ENCODE assay signal across 14 cellular contexts in the genomic region with DNA sequence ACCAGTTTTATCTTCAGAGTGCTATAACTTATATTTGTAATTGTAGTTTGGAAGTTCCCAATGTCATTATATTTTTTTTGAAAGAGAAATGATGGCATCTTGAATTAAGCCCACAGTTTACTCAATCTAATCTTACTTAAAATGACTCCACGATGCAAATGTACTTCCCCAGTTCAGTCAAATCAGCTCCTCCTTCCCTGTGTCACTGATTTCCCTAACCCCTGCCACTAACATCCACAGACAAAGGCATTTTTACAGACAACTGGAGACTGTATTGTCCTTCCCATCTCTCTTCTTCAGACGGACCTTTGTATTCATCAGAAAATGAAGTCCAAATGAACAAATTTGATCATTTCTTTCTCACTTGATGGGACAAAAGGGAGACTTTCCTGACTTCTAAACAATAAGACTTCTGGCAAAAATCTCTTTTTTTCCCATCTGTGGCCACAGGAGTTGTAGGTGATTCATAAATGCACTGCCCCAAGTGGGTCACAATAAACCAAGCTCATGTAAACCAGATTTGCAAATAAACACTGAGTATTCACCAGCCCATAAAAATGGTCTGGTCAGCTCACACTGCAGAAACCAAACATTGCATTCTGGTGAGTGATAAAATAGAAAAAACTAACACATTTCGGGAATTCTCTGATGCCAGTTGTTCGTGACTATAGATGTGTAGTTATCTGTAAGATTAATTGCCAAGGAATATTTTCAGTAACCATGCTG.
DNase-seq lines count a peak whose midpoint lies in the region; ATAC-seq, FAIRE-seq and TF ChIP-seq lines count a peak whose summit lies in the region.
"Had no signal": no experiment of that assay in that cellular context is flagged by ENCODE, and none has a peak within 500 bp of the region (broad histone marks: within the 10 kb centered on the region; RNA-seq: fewer than 3 reads in every experiment).

No MANE protein-coding gene starts in this region.

- FAIRE-seq in astrocyte (lab: Jason Lieb, UNC) (peak; percentile 13), small intestine (lab: Jason Lieb, UNC) (no peak)
- FAIRE-seq: D721Med, GM12878 had no signal

- H3K79me2 ChIP-seq in astrocyte (ENCODE audit: insufficient read depth, low read length) (no peaks in the 10 kb centered on the region), hepatocyte (no peaks in the 10 kb centered on the region)

- H3K9me3 Mint-ChIP-seq in HFFc6 (no peaks in the 10 kb centered on the region), astrocyte (ENCODE audit: unreplicated experiment) (peaks cover 2% of the 10 kb centered on the region)
- H3K9me3 Mint-ChIP-seq: central memory CD8-positive, alpha-beta T cell had no signal

- H3K4me3 ChIP-seq in astrocyte (ENCODE audit: insufficient read depth, low read depth, low read length): no peak overlapping the region
- no peak overlapping the region for H3K4me3 ChIP-seq in hepatocyte
- H3K4me3 ChIP-seq in small intestine (ENCODE audit: low read depth in 1 of 2, low read length in 2 of 2): no peak overlapping the region
- H3K4me3 ChIP-seq: esophagus squamous epithelium, GM12878, thoracic aorta had no signal

- H3K4me1 ChIP-seq in astrocyte (ENCODE audit: insufficient read depth, low read length) (peaks cover 54% of the 10 kb centered on the region), hepatocyte (ENCODE audit: insufficient read depth) (peaks cover 25% of the 10 kb centered on the region), small intestine (ENCODE audit: control insufficient read depth in 2 of 2, insufficient read depth in 1 of 2, low read depth in 1 of 2, low read length in 1 of 2) (no peaks in the 10 kb centered on the region)

- TF ChIP-seq CTCF in HFFc6 (IDR thresholded peaks at IDR 0.05) (no peak), astrocyte (IDR thresholded peaks at IDR 0.05; ENCODE audit: insufficient read depth, low read depth, low read length) (no peak), hepatocyte (IDR thresholded peaks at IDR 0.05; ENCODE audit: poor library complexity) (no peak)

- H3K27ac Mint-ChIP-seq in HFFc6 (peak overlapping the region; percentile 44; the same call in 1 of the 2 replicates), astrocyte (ENCODE audit: unreplicated experiment) (peak overlapping the region; percentile 100)
- H3K27ac Mint-ChIP-seq: activated CD8-positive, alpha-beta T cell treated with anti-CD3 and anti-CD28 coated beads, Interleukin-2, amount 10 ng/mL, durations not matched to agents 7 days and 5 days had no signal

- peaks cover 53% of the 10 kb centered on the region for H3K4me1 Mint-ChIP-seq in HFFc6 (ENCODE audit: low read depth)
- H3K4me1 Mint-ChIP-seq in astrocyte (ENCODE audit: low read depth, unreplicated experiment): peaks cover 53% of the 10 kb centered on the region
- H3K4me1 Mint-ChIP-seq: central memory CD8-positive, alpha-beta T cell; naive B cell had no signal

- H3K4me2 ChIP-seq in astrocyte (ENCODE audit: low read length) (peak overlapping the region; percentile 52), hepatocyte (peak overlapping the region; percentile 41)

- H3K27me3 Mint-ChIP-seq in HFFc6 (ENCODE audit: insufficient read depth): peaks cover 12% of the 10 kb centered on the region
- no peaks in the 10 kb centered on the region for H3K27me3 Mint-ChIP-seq in astrocyte (ENCODE audit: low read depth, unreplicated experiment)

- no peak overlapping the region for H2AFZ ChIP-seq in astrocyte (ENCODE audit: low read depth, low read length)
- H2AFZ ChIP-seq in hepatocyte: no peak overlapping the region

- peaks cover 7% of the 10 kb centered on the region for H3K36me3 ChIP-seq in astrocyte (ENCODE audit: insufficient read depth, low read length)
- H3K36me3 ChIP-seq in hepatocyte (replicated peaks; ENCODE audit: insufficient read depth, low read depth): no peaks in the 10 kb centered on the region
- H3K36me3 ChIP-seq in small intestine (ENCODE audit: control insufficient read depth in 2 of 2, insufficient read depth in 2 of 2, low read length in 2 of 2): no peaks in the 10 kb centered on the region
- H3K36me3 ChIP-seq: esophagus squamous epithelium, thoracic aorta had no signal

- H3K27ac ChIP-seq in astrocyte (ENCODE audit: low read depth, low read length) (peak overlapping the region; percentile 100), hepatocyte (peak overlapping the region; percentile 40), small intestine (ENCODE audit: low read depth in 1 of 2, low read length in 1 of 2) (no peak overlapping the region)

- no peak for ATAC-seq in GM18909 (IDR thresholded peaks at IDR 0.05; ENCODE audit: poor library complexity, unreplicated experiment)
- ATAC-seq: activated CD8-positive, alpha-beta T cell treated with anti-CD3 and anti-CD28 coated beads, Interleukin-2, amount 10 ng/mL, durations not matched to agents 7 days and 5 days; GM12878 had no signal

- H4K20me1 ChIP-seq in astrocyte (ENCODE audit: insufficient read depth, low read length) (no peaks in the 10 kb centered on the region), hepatocyte (ENCODE audit: insufficient read depth, poor library complexity, severe bottlenecking) (no peaks in the 10 kb centered on the region)

- WGBS in hepatocyte (ENCODE audit: low lambda C conversion rate, missing lambda C conversion rate): 40% methylated on average over 4 of the region's 4 CpGs
- WGBS in small intestine, 3 donors: 19 to 41% (median 29%) methylated on average over 4 of the region's 4 CpGs

- H3K27me3 ChIP-seq in astrocyte (ENCODE audit: insufficient read depth, low read length) (no peaks in the 10 kb centered on the region), hepatocyte (no peaks in the 10 kb centered on the region), small intestine (ENCODE audit: control insufficient read depth in 2 of 2, insufficient read depth in 2 of 2, low read length in 2 of 2) (no peaks in the 10 kb centered on the region)

- H3K4me3 Mint-ChIP-seq in HFFc6 (no peak overlapping the region), astrocyte (ENCODE audit: unreplicated experiment) (peak overlapping the region; percentile 23)
- H3K4me3 Mint-ChIP-seq: activated CD8-positive, alpha-beta T cell treated with anti-CD3 and anti-CD28 coated beads, Interleukin-2, amount 10 ng/mL, durations not matched to agents 7 days and 5 days; central memory CD8-positive, alpha-beta T cell; naive B cell had no signal

- peak overlapping the region; percentile 90 for H3K9ac ChIP-seq in astrocyte (ENCODE audit: low read length)

- no peaks in the 10 kb centered on the region for H3K36me3 Mint-ChIP-seq in HFFc6 (ENCODE audit: low read depth)
- H3K36me3 Mint-ChIP-seq in astrocyte (ENCODE audit: low read depth, unreplicated experiment): peaks cover 20% of the 10 kb centered on the region
- H3K36me3 Mint-ChIP-seq: naive B cell had no signal

- no peaks in the 10 kb centered on the region for H3K9me2 ChIP-seq in hepatocyte (replicated peaks; ENCODE audit: insufficient read depth)

- peak; percentile 81 for DNase-seq in HFFc6
- peak; percentile 87 for DNase-seq in astrocyte (ENCODE audit: low read depth)
- DNase-seq in hepatocyte (ENCODE audit: low spot score): no peak
- peak; percentile 63 for DNase-seq in stromal cell of bone marrow (ENCODE audit: low read depth)
- no peak for DNase-seq in activated T-cell treated with anti-CD3 and anti-CD28 coated beads for 4 hours
- no peak for DNase-seq in small intestine
- DNase-seq: activated CD8-positive, alpha-beta T cell treated with anti-CD3 and anti-CD28 coated beads, Interleukin-2, amount 10 ng/mL, durations not matched to agents 7 days and 5 days; esophagus squamous epithelium; naive B cell had no signal

- H3K9me3 ChIP-seq in astrocyte (ENCODE audit: insufficient read depth, low read depth, low read length): no peaks in the 10 kb centered on the region
- H3K9me3 ChIP-seq in hepatocyte (ENCODE audit: low read depth): no peaks in the 10 kb centered on the region
- H3K9me3 ChIP-seq in small intestine (ENCODE audit: control insufficient read depth, low read depth): no peaks in the 10 kb centered on the region
- H3K9me3 ChIP-seq: esophagus squamous epithelium, thoracic aorta had no signal

Comparison
In these comparisons a context has a peak if more than half of its experiments do, and no peak if none do; other contexts are left out.
1. DNase-seq: peak in HFFc6 (single experiment), astrocyte (single experiment) and stromal cell of bone marrow (single experiment); none in hepatocyte (single experiment), activated T-cell treated with anti-CD3 and anti-CD28 coated beads for 4 hours (single experiment) and small intestine (single experiment).
2. H3K27ac ChIP-seq: peak in astrocyte (single experiment) and hepatocyte (single experiment); none in small intestine (0 of 2).